Comparison of ENCODE assay signal across 32 cellular contexts in genomic region chr2:42581257-42581656, GRCh38.
"Had no signal": no experiment of that assay in that cellular context is flagged by ENCODE, and none has a peak within 500 bp of the region (broad histone marks: within the 10 kb centered on the region; RNA-seq: fewer than 3 reads in every experiment).

No MANE protein-coding gene starts in this region.

- H3K9me3 ChIP-seq: left lung, lower lobe of right lung, neutrophil, psoas muscle, right atrium auricular region, suprapubic skin, thoracic aorta, tibial artery, upper lobe of right lung had no signal

- H3K27ac ChIP-seq: left lung, lower lobe of right lung, neural progenitor cell, neutrophil, parathyroid adenoma, psoas muscle, right atrium auricular region, skin epidermis, suprapubic skin, thoracic aorta, tibial artery, upper lobe of right lung had no signal

- H3K36me3 ChIP-seq: neutrophil had no signal

- H3K4me3 ChIP-seq: left lung, lower lobe of right lung, neural progenitor cell, psoas muscle, right atrium auricular region, skin epidermis, suprapubic skin, thoracic aorta, tibial artery, upper lobe of right lung had no signal

- H3K4me1 ChIP-seq: left lung, parathyroid adenoma, psoas muscle, right atrium auricular region, suprapubic skin, tibial artery, upper lobe of right lung had no signal

- H3K27me3 ChIP-seq: left lung, neural progenitor cell, neutrophil, right atrium auricular region, suprapubic skin, tibial artery, upper lobe of right lung had no signal

- ATAC-seq: left colon; left lung; lower lobe of right lung; natural killer cell; psoas muscle; sciatic nerve; stimulated activated naive B cell treated with anti-CD40 and anti-IgM and Interleukin-4, amounts not matched to agents 10 μg/mL and 1 μg/mL and 100 μg/mL, for 72 hours; stimulated activated naive CD8-positive, alpha-beta T cell treated with anti-CD3 and anti-CD28 coated beads, Interleukin-15, Interleukin-2, amounts not matched to agents 100 U/mL and 50 U/mL, for 24 hours; upper lobe of right lung had no signal

- DNase-seq: hypothalamus; immature natural killer cell; kidney; left colon; left lung; lower lobe of right lung; mammary epithelial cell; mesenchymal stem cell; naive B cell; natural killer cell; nephron progenitor cell; occipital lobe; psoas muscle; stimulated activated CD4-positive, alpha-beta T cell treated with anti-CD3 and anti-CD28 coated beads, Interleukin-12 subunit alpha, Interleukin-12 subunit beta, amount 100 ng/mL, for 4 hours; stimulated activated CD4-positive, alpha-beta T cell treated with anti-CD3 and anti-CD28 coated beads, Interleukin-15, amount 100 ng/mL, for 24 hours; stimulated activated CD4-positive, alpha-beta T cell treated with anti-CD3 and anti-CD28 coated beads, Interleukin-2, amount 100 ng/mL, for 24 hours; stimulated activated CD4-positive, alpha-beta T cell treated with anti-CD3 and anti-CD28 coated beads, Interleukin-4, amount 100 ng/mL, for 1 hour; stimulated activated naive B cell treated with anti-CD40 and anti-IgM and Interleukin-4, amounts not matched to agents 10 μg/mL and 1 μg/mL and 100 μg/mL, for 72 hours; stimulated activated naive CD8-positive, alpha-beta T cell treated with anti-CD3 and anti-CD28 coated beads, Interleukin-15, Interleukin-2, amounts not matched to agents 100 U/mL and 50 U/mL, for 24 hours; tibial artery; trophoblast cell; upper lobe of right lung had no signal

- H3K9ac ChIP-seq: neural progenitor cell, parathyroid adenoma had no signal

- H3K4me2 ChIP-seq: neural progenitor cell had no signal

- FAIRE-seq: islet of Langerhans, kidney, urothelium cell line had no signal

- H2AFZ ChIP-seq: neural progenitor cell, parathyroid adenoma had no signal
